21 cellular contexts compared by ENCODE assay signal in genomic region chr10:96902762-96903358, GRCh38.
A peak's percentile ranks its signal among the peaks of the same experiment; 100 is the strongest.
DNase-seq lines count a peak whose midpoint lies in the region; ATAC-seq and TF ChIP-seq lines count a peak whose summit lies in the region.
"Had no signal": no experiment of that assay in that cellular context is flagged by ENCODE, and none has a peak within 500 bp of the region (broad histone marks: within the 10 kb centered on the region; RNA-seq: fewer than 3 reads in every experiment).

No MANE protein-coding gene starts in this region.

- no peaks in the 10 kb centered on the region for H3F3A ChIP-seq in PC-3 (ENCODE audit: low read length, unreplicated experiment)

- peaks cover 87% of the 10 kb centered on the region for H3K79me2 ChIP-seq in PC-3 (ENCODE audit: low read length)

- CTCF ChIA-PET in PC-3 (lab: Charles Lee) = no interaction called here

- TF ChIP-seq CTCF in cardiac muscle cell (IDR thresholded peaks at IDR 0.05; ENCODE audit: low read depth, low read length) (no peak), PC-3 (conservative IDR thresholded peaks at IDR 0.05; ENCODE audit: low read depth, low read length) (no peak)

- H3K27ac ChIP-seq in cardiac muscle cell = peak overlapping the region; percentile 22
- peak overlapping the region; percentile 39 for H3K27ac ChIP-seq in PC-3 (ENCODE audit: low read length)
- H3K27ac ChIP-seq: heart left ventricle, sigmoid colon, SJSA1, suprapubic skin, uterus had no signal

- peaks cover 23% of the 10 kb centered on the region; the same call in 1 of the 2 replicates for H4K20me1 ChIP-seq in PC-3 (ENCODE audit: low read length)

- H3K9me2 ChIP-seq in PC-3 (replicated peaks; ENCODE audit: low read length) = no peaks in the 10 kb centered on the region

- peak overlapping the region; percentile 73 for H3K4me2 ChIP-seq in PC-3 (ENCODE audit: low read length)
- H3K4me2 ChIP-seq: GM23338 had no signal

- H3K9me3 ChIP-seq in cardiac muscle cell (ENCODE audit: low read depth) = no peaks in the 10 kb centered on the region
- H3K9me3 ChIP-seq in PC-3 (ENCODE audit: low read length) = no peaks in the 10 kb centered on the region
- H3K9me3 ChIP-seq: sigmoid colon, SJSA1, suprapubic skin, uterus had no signal

- POLR2A ChIA-PET in PC-3 (lab: Charles Lee; ENCODE audit: unreplicated experiment) = no interaction called here

- H3K4me1 ChIP-seq in cardiac muscle cell (ENCODE audit: low read depth) (peaks cover 11% of the 10 kb centered on the region), PC-3 (ENCODE audit: insufficient read depth, low read length) (peaks cover 33% of the 10 kb centered on the region)
- H3K4me1 ChIP-seq: SJSA1, suprapubic skin, uterus had no signal

- H3K4me3 ChIP-seq in cardiac muscle cell (no peak overlapping the region), PC-3 (ENCODE audit: low read length) (peak overlapping the region; percentile 53)
- H3K4me3 ChIP-seq: GM23338, heart left ventricle, sigmoid colon, SJSA1, suprapubic skin, uterus had no signal

- H3K27me3 ChIP-seq in cardiac muscle cell (no peaks in the 10 kb centered on the region), PC-3 (ENCODE audit: low read length) (no peaks in the 10 kb centered on the region)
- H3K27me3 ChIP-seq: heart left ventricle, sigmoid colon, SJSA1, suprapubic skin, uterus had no signal

- no peak overlapping the region for H2AFZ ChIP-seq in PC-3 (ENCODE audit: low read length)
- H2AFZ ChIP-seq: GM23338 had no signal

- H3K9ac ChIP-seq in PC-3 (ENCODE audit: low read length) = no peak overlapping the region

- DNase-seq in cardiac muscle cell (ENCODE audit: low read depth in 1 of 2, low spot score in 1 of 2) = no peak
- DNase-seq in Right ventricle myocardium superior = no peak
- peak; percentile 45 for DNase-seq in PC-3
- DNase-seq in left colon = no peak
- no peak for DNase-seq in SKM-1 treated with dmso at 0.1 percent for 144 hours (lab: John Stamatoyannopoulos, UW; ENCODE audit: unreplicated experiment)
- no peak for DNase-seq in DMS 273 treated with DMSO at 0.1 percent for 48 hours (lab: John Stamatoyannopoulos, UW)
- DNase-seq in NCI-H446 (lab: John Stamatoyannopoulos, UW) = no peak
- DNase-seq: activated CD4-positive, alpha-beta T cell treated with anti-CD3 and anti-CD28 coated beads, Interleukin-2, amount 10 ng/mL, durations not matched to agents 7 days and 5 days; activated gamma-delta T cell; CD4-positive, alpha-beta memory T cell; DMS79; heart left ventricle; NCI-H1092 treated with DMSO at 0.1 percent for 48 hours; NCI-H2081; NCI-H345; sigmoid colon; T-helper 2 cell; uterus had no signal

- ATAC-seq in Right ventricle myocardium superior (ENCODE audit: poor library complexity) (no peak), PC-3 (peak; percentile 94), left colon (peak; percentile 40)
- ATAC-seq: GM23338 had no signal

- peaks cover 4% of the 10 kb centered on the region for H3K36me3 ChIP-seq in cardiac muscle cell
- no peaks in the 10 kb centered on the region for H3K36me3 ChIP-seq in PC-3 (ENCODE audit: low read depth, low read length)
- H3K36me3 ChIP-seq: suprapubic skin, uterus had no signal

- no TSS peak for BruUV-seq in PC-3 (replicated peaks; lab: Mats Ljungman, UMichigan)

- intact Hi-C loops in Right ventricle myocardium superior (cut with DNase I) = no loop called here
- intact Hi-C loops in PC-3 (cut with micrococcal nuclease) = loop anchor here (5.0 kb wide), 1 partner anchor 41 kb away; no protein-coding TSS in a partner anchor
- intact Hi-C loops in left colon (cut with DNase I, micrococcal nuclease) = no loop called here
